In the genomic region with DNA sequence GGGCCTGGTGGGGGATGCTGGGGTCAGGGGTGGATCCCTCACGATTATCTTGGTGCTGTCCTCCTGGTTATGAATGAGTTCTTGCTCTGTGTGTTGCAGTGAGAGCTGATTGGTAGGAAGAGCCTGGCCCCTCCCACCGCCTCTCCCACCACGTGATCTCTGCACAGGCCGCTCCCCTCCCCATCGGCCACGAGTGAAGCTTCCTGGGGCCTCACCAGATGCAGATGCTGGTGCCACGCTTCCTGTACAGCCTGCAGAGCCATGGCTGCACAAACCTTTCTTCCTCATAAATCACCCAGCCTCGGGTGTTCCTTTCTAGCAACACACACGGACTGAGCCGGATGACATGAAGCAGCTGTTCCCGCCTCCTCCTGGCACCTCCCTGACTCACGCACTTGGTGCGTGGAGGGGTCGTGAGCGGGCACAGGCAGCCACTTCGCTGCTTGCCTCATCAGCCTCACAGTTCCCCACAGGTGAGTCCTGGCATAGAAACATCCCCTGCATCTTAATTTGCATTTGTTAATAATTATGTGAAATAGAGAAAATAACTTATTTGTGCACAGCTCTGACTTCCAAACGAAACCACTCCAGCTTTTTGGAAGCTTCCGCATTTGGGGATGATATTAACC, we compare ENCODE assay signal across 10 cellular contexts.
DNase-seq lines count a peak whose midpoint lies in the region; ATAC-seq lines count a peak whose summit lies in the region.
"Had no signal": no experiment of that assay in that cellular context is flagged by ENCODE, and none has a peak within 500 bp of the region (broad histone marks: within the 10 kb centered on the region; RNA-seq: fewer than 3 reads in every experiment).

No MANE protein-coding gene starts in this region.

- peak; percentile 86 for ATAC-seq in GM18858 (IDR thresholded peaks at IDR 0.05; ENCODE audit: unreplicated experiment)
- peak; percentile 74 for ATAC-seq in HG03354 (IDR thresholded peaks at IDR 0.05; ENCODE audit: poor library complexity, severe bottlenecking, unreplicated experiment)
- no peak for ATAC-seq in HG02588 (IDR thresholded peaks at IDR 0.05; ENCODE audit: unreplicated experiment)

- intact Hi-C loops in posterior vena cava (cut with DNase I), result no loop called here

- DNase-seq in SHP77 (lab: John Stamatoyannopoulos, UW), result peak; percentile 33 to 62
- DNase-seq in posterior vena cava (ENCODE audit: low spot score), result peak; percentile 53
- DNase-seq in HCEC 1CT, result no peak
- no peak for DNase-seq in NCI-H2107 treated with DMSO at 0.1 percent for 48 hours (lab: John Stamatoyannopoulos, UW; ENCODE audit: unreplicated experiment)
- DNase-seq in NCI-H187 treated with DMSO at 0.1 percent for 48 hours (lab: John Stamatoyannopoulos, UW), result no peak
- DNase-seq: activated naive CD4-positive, alpha-beta T cell treated with Interleukin-2 at 50 U/mL for 16 hours; stimulated activated naive CD4-positive, alpha-beta T cell had no signal

Comparison
In these comparisons a context has a peak if more than half of its experiments do, and no peak if none do; other contexts are left out.
1. DNase-seq: peak in SHP77 (2 of 2) and posterior vena cava (single experiment); none in HCEC 1CT (single experiment), NCI-H2107 treated with DMSO at 0.1 percent for 48 hours (single experiment) and NCI-H187 treated with DMSO at 0.1 percent for 48 hours (single experiment).